Comparison of ENCODE assay signal across 8 cellular contexts in genomic region chr9:124770359-124771020, GRCh38. TPM values are rescaled to one million over a fixed set of nuclear protein-coding genes. Genes with fewer than 3 reads are reported as not detected.
A peak's percentile ranks its signal among the peaks of the same experiment; 100 is the strongest.
DNase-seq lines count a peak whose midpoint lies in the region; ATAC-seq, FAIRE-seq and TF ChIP-seq lines count a peak whose summit lies in the region.

No MANE protein-coding gene starts in this region.

- H3K9ac ChIP-seq in GM12878 (ENCODE audit: control insufficient read depth, insufficient read depth, low read length) (peak overlapping the region; percentile 78), stomach smooth muscle (ENCODE audit: low read length in 2 of 2) (peak overlapping the region in 1 of 2 donors; percentile 66)

- TF ChIP-seq POLR2A in GM12878 (IDR thresholded peaks at IDR 0.05; ENCODE audit: low read depth, low read length): no peak; the same call in none of the 2 replicates

- H3K9me3 ChIP-seq in GM12878 (replicated peaks; ENCODE audit: control insufficient read depth, insufficient read depth, low read length): no peaks in the 10 kb centered on the region
- no peaks in the 10 kb centered on the region for H3K9me3 ChIP-seq in stomach smooth muscle (ENCODE audit: control insufficient read depth in 2 of 2, low read length in 2 of 2)

- no peak for TF ChIP-seq RAD21 in GM12878 (IDR thresholded peaks at IDR 0.05; ENCODE audit: insufficient read depth, low read depth, low read length)

- CTCF ChIA-PET in GM12878 (lab: Yijun Ruan, JAX): interaction anchor here (0.7 to 16.1 kb wide), 11 partner anchors 16 to 593 kb away, joined by 3 to 575 read pairs (median 4); partner anchors contain the start of genes ARPC5L, RPL35 and WDR38

- no peak for TF ChIP-seq CTCF in GM12878 (IDR thresholded peaks at IDR 0.05 in 2 of 3, conservative IDR thresholded peaks at IDR 0.05 in 1 of 3; ENCODE audit: control insufficient read depth in 2 of 3, extremely low read depth in 1 of 3, insufficient read depth in 1 of 3, low read depth in 3 of 3, low read length in 3 of 3)

- POLR2A ChIA-PET in GM12878 (lab: Charles Lee): interaction anchor here (0.5 to 4.5 kb wide), 18 partner anchors 10 to 994 kb away, joined by 3 to 41 read pairs (median 4); partner anchors contain the start of genes ARPC5L, HSPA5, RPL35 and WDR38

- H3K4me1 ChIP-seq in GM12878 (ENCODE audit: control insufficient read depth, insufficient read depth, low read length) (peaks cover 21% of the 10 kb centered on the region), stomach smooth muscle (ENCODE audit: control insufficient read depth, insufficient read depth, low read length) (peaks cover 7% of the 10 kb centered on the region)

- RAD21 ChIA-PET in GM12878 (lab: Charles Lee; ENCODE audit: unreplicated experiment): interaction anchor here (0.8 to 6.7 kb wide), 14 partner anchors 10 to 373 kb away, joined by 3 to 180 read pairs (median 6); partner anchors contain the start of genes ARPC5L, RPL35, SCAI and WDR38

- H3K27me3 ChIP-seq in GM12878 (replicated peaks in 1 of 2; ENCODE audit: control insufficient read depth in 2 of 2, insufficient read depth in 2 of 2, low read length in 1 of 2): no peaks in the 10 kb centered on the region
- H3K27me3 ChIP-seq in stomach smooth muscle (ENCODE audit: control insufficient read depth in 1 of 2, insufficient read depth in 2 of 2, low read length in 2 of 2): peaks cover 15 to 41% of the 10 kb centered on the region in 2 donors

- peak overlapping the region; percentile 70 for H2AFZ ChIP-seq in GM12878 (ENCODE audit: control insufficient read depth, low read depth, low read length)

- peaks cover 47% of the 10 kb centered on the region for H3K79me2 ChIP-seq in GM12878 (ENCODE audit: control insufficient read depth, insufficient read depth, low read length)

- 1% methylated on average over 26 of the region's 43 CpGs for WGBS in GM12878 (ENCODE audit: insufficient coverage, insufficient replicate concordance, low lambda C conversion rate, missing lambda C conversion rate)

- peak overlapping the region; percentile 97 for H3K4me3 ChIP-seq in GM12878
- H3K4me3 ChIP-seq in stomach smooth muscle (ENCODE audit: low read length in 2 of 2): peak overlapping the region; percentile 62 to 79

- no peak for TF ChIP-seq EP300 in GM12878 (IDR thresholded peaks at IDR 0.05; ENCODE audit: borderline replicate concordance in 1 of 2, control insufficient read depth in 1 of 2, low read depth in 2 of 2, low read length in 2 of 2)

- no TSS peak for BruUV-seq in GM12878 (replicated peaks; lab: Mats Ljungman, UMichigan)

- ATAC-seq in GM12878 (peak; percentile 48), GM18520 (IDR thresholded peaks at IDR 0.05; ENCODE audit: unreplicated experiment) (no peak)

- peak overlapping the region; percentile 80 for H3K4me2 ChIP-seq in GM12878 (ENCODE audit: control insufficient read depth, insufficient read depth)

- FAIRE-seq in GM12878 (lab: Jason Lieb, UNC): no peak
- FAIRE-seq in HTR-8/SVneo (lab: Jason Lieb, UNC): no peak

- DNase-seq in NCI-H748 (lab: John Stamatoyannopoulos, UW; ENCODE audit: unreplicated experiment) (peak; percentile 49), NCI-H748 treated with DMSO at 0.1 percent for 48 hours (lab: John Stamatoyannopoulos, UW) (no peak), NAMALWA (ENCODE audit: low spot score) (peak; percentile 67), GM12878 (ENCODE audit: low read depth, low spot score) (no peak), left kidney (ENCODE audit: low read depth, low spot score) (peak; percentile 62), HTR-8/SVneo (ENCODE audit: insufficient read length, low spot score) (no peak)

- H4K20me1 ChIP-seq in GM12878 (ENCODE audit: control insufficient read depth, insufficient read depth): no peaks in the 10 kb centered on the region

- in situ Hi-C loops in GM12878 (cut with MboI): loop anchor here (5.0 kb wide), 3 partner anchors 82 to 602 kb away; partner anchors contain the start of genes SCAI and WDR38

- intact Hi-C loops in GM12878 (cut with micrococcal nuclease; ENCODE audit: unreplicated experiment): loop anchor here (1.0 kb wide), 1 partner anchor 124 kb away; no protein-coding TSS in a partner anchor

- H3K27ac ChIP-seq in GM12878 (ENCODE audit: control insufficient read depth, insufficient read depth) (peak overlapping the region; percentile 86), stomach smooth muscle (ENCODE audit: low read length) (no peak overlapping the region)

- SMC1A ChIA-PET in GM12878 (lab: Charles Lee; ENCODE audit: uncharacterized antibody, unreplicated experiment): interaction anchor here (0.6 to 9.9 kb wide), 10 partner anchors 11 to 592 kb away, joined by 3 to 233 read pairs (median 5); partner anchors contain the start of genes ARPC5L, RPL35 and WDR38

- H3K36me3 ChIP-seq in GM12878 (ENCODE audit: control insufficient read depth in 2 of 2, insufficient read depth in 2 of 2, low read length in 1 of 2) (no peaks in the 10 kb centered on the region), stomach smooth muscle (ENCODE audit: control insufficient read depth in 2 of 2, insufficient read depth in 2 of 2, low read length in 2 of 2) (no peaks in the 10 kb centered on the region)

TF ChIP-seq in GM12878, 131 proteins besides CTCF, POLR2A, EP300 and RAD21 (continues in another document):
- TF ChIP-seq PRDM15 (CRISPR knock-in tag; IDR thresholded peaks at IDR 0.05) (no peak), RUNX3 (IDR thresholded peaks at IDR 0.05; ENCODE audit: low read length) (peak; percentile 31; the same call in 1 of the 2 replicates), SREBF2 (IDR thresholded peaks at IDR 0.05; ENCODE audit: low read length) (no peak), ATF7 (IDR thresholded peaks at IDR 0.05; ENCODE audit: low read depth) (0 out of 2 replicates have a peak, but pooled peaks have one; percentile 19)

RNA-seq across cellular contexts. Expression of gene NR6A1, which starts 0.6 kb away (rescaled TPM):
- total RNA-seq in GM12878 (2013; cell fraction: nucleolus; rRNA removed): 25.7 and 29.8 TPM in 2 replicates
- total RNA-seq in GM12878 (2014; rRNA removed): 5.9 and 6.1 TPM in 2 replicates
- 5.0 and 5.4 TPM in 2 replicates for total RNA-seq in GM12878 (2014; rRNA removed; fragmentation: Illumina TruSeq; extraction: Trizol)
- 8.7 and 9.2 TPM in 2 replicates for total RNA-seq in GM12878 (2021)
- polyA plus RNA-seq in GM12878 (2011; ENCODE audit: low read depth): 2.9 TPM
- polyA plus RNA-seq in GM12878 (2011; rRNA removed): 5.8 and 8.0 TPM in 2 replicates
- polyA plus RNA-seq in GM12878 (2011; cell fraction: cytosol; rRNA removed): 6.2 and 6.4 TPM in 2 replicates
- 7.7 and 8.9 TPM in 2 replicates for polyA plus RNA-seq in GM12878 (2011; cell fraction: nucleus; rRNA removed)
- 2.9 and 3.3 TPM in 2 replicates for polyA plus RNA-seq in GM12878 (2012)
- polyA plus RNA-seq in GM12878 (2014; fragmentation: Illumina TruSeq; extraction: Trizol): 5.1 and 5.7 TPM in 2 replicates
- polyA plus RNA-seq in GM12878 (2014; fragmentation: Nextera tagmentation; extraction: Ambion mirVana): 1 to 10 TPM; 1.2 to 2.5 TPM
- polyA plus RNA-seq in GM12878 (2014; rRNA removed): 3.9 and 4.1 TPM in 2 replicates
- polyA plus RNA-seq in GM12878 (2016; fragmentation: Nextera tagmentation; extraction: Ambion mirVana): 1 to 10 TPM; 2.6 to 2.9 TPM
- polyA minus RNA-seq in GM12878 (2011; rRNA and poly(A)+ RNA removed): 18.5 and 20.6 TPM in 2 replicates
- polyA minus RNA-seq in GM12878 (2011; cell fraction: cytosol; rRNA and poly(A)+ RNA removed): 5.3 and 5.6 TPM in 2 replicates
- 5.2 and 10.0 TPM in 2 replicates for polyA minus RNA-seq in GM12878 (2011; cell fraction: nucleus; rRNA and poly(A)+ RNA removed)

RNA-seq across cellular contexts. Expression of gene OLFML2A, which starts 6.4 kb away (rescaled TPM):
- 0.34 and 0.56 TPM in 2 replicates for total RNA-seq in GM12878 (2013; cell fraction: nucleolus; rRNA removed)
- total RNA-seq in GM12878 (2014; rRNA removed): 0.05 and 0.06 TPM in 2 replicates
- total RNA-seq in GM12878 (2014; rRNA removed; fragmentation: Illumina TruSeq; extraction: Trizol): 0.09 and 0.14 TPM in 2 replicates
- total RNA-seq in GM12878 (2021): 0.10 and 0.27 TPM in 2 replicates
- 0.05 TPM for polyA plus RNA-seq in GM12878 (2011; ENCODE audit: low read depth)
- polyA plus RNA-seq in GM12878 (2011; rRNA removed): not detected in 2 replicates
- 0.01 and 0.03 TPM in 2 replicates for polyA plus RNA-seq in GM12878 (2011; cell fraction: cytosol; rRNA removed)
- polyA plus RNA-seq in GM12878 (2011; cell fraction: nucleus; rRNA removed): 0.03 and 0.04 TPM in 2 replicates
- 0.12 and 0.22 TPM in 2 replicates for polyA plus RNA-seq in GM12878 (2012)
- polyA plus RNA-seq in GM12878 (2014; fragmentation: Illumina TruSeq; extraction: Trizol): 0.06 and 0.10 TPM in 2 replicates
- under 1 TPM in 1 of 2 experiments, not detected in 1; 0.02 TPM for polyA plus RNA-seq in GM12878 (2014; fragmentation: Nextera tagmentation; extraction: Ambion mirVana)
- polyA plus RNA-seq in GM12878 (2014; rRNA removed): 0.13 and 0.16 TPM in 2 replicates
- not detected for polyA plus RNA-seq in GM12878 (2016; fragmentation: Nextera tagmentation; extraction: Ambion mirVana)
- not detected in 2 replicates for polyA minus RNA-seq in GM12878 (2011; rRNA and poly(A)+ RNA removed)
- not detected in 2 replicates for polyA minus RNA-seq in GM12878 (2011; cell fraction: cytosol; rRNA and poly(A)+ RNA removed)
- not detected in 2 replicates for polyA minus RNA-seq in GM12878 (2011; cell fraction: nucleus; rRNA and poly(A)+ RNA removed)

Comparison
In these comparisons a context has a peak if more than half of its experiments do, and no peak if none do; other contexts are left out.
1. DNase-seq: peak in NCI-H748 (single experiment), NAMALWA (single experiment) and left kidney (single experiment); none in NCI-H748 treated with DMSO at 0.1 percent for 48 hours (single experiment), GM12878 (single experiment) and HTR-8/SVneo (single experiment).